10 cellular contexts compared by ENCODE assay signal in genomic region chr9:73270967-73271722, GRCh38.
DNase-seq lines count a peak whose midpoint lies in the region; ATAC-seq and TF ChIP-seq lines count a peak whose summit lies in the region.
"Had no signal": no experiment of that assay in that cellular context is flagged by ENCODE, and none has a peak within 500 bp of the region (broad histone marks: within the 10 kb centered on the region; RNA-seq: fewer than 3 reads in every experiment).

No MANE protein-coding gene starts in this region.

- H3K9ac ChIP-seq in BLaER1 treated with 17β-estradiol and CSF1 and Interleukin-3, amounts not matched to agents 10 nM and 100 nM = no peak overlapping the region

- DNase-seq in OCI-M2 (lab: John Stamatoyannopoulos, UW; ENCODE audit: unreplicated experiment) (peak; percentile 9), glomerular visceral epithelial cell (ENCODE audit: extremely low spot score) (peak; percentile 80)
- DNase-seq in CD8-positive, alpha-beta T cell = no peak
- DNase-seq in stimulated activated naive CD4-positive, alpha-beta T cell treated with Interleukin-2 at 50 U/mL for 16 hours (lab: John Stamatoyannopoulos, UW) = no peak
- DNase-seq in CD4-positive, alpha-beta T cell = no peak
- DNase-seq: activated CD4-positive, CD25-positive, alpha-beta regulatory T cell treated with anti-CD3 and anti-CD28 coated beads, Interleukin-2, amount 50 U/mL, for 72 hours; head of caudate nucleus had no signal

- no peak for TF ChIP-seq CTCF in CD8-positive, alpha-beta T cell (IDR thresholded peaks at IDR 0.05)
- no peak for TF ChIP-seq CTCF in CD4-positive, alpha-beta T cell (IDR thresholded peaks at IDR 0.05)

- H3K9me3 ChIP-seq in BLaER1 treated with 17β-estradiol and CSF1 and Interleukin-3, amounts not matched to agents 10 nM and 100 nM (replicated peaks in 1 of 11) = peaks cover 0 to 9% (median 0%) of the 10 kb centered on the region in 11 experiments; a peak in 2 of 22 replicates
- no peaks in the 10 kb centered on the region for H3K9me3 ChIP-seq in CD8-positive, alpha-beta T cell (ENCODE audit: low read length)
- no peaks in the 10 kb centered on the region for H3K9me3 ChIP-seq in CD4-positive, alpha-beta T cell (ENCODE audit: control insufficient read depth, low read length)

- H3K27me3 Mint-ChIP-seq in CD8-positive, alpha-beta T cell (ENCODE audit: low read depth) = peaks cover 5% of the 10 kb centered on the region
- H3K27me3 Mint-ChIP-seq in CD4-positive, alpha-beta T cell = no peaks in the 10 kb centered on the region

- H3K4me3 Mint-ChIP-seq in CD8-positive, alpha-beta T cell = no peak overlapping the region
- no peak overlapping the region for H3K4me3 Mint-ChIP-seq in CD4-positive, alpha-beta T cell

- POLR2A ChIA-PET in CD8-positive, alpha-beta T cell (lab: Charles Lee) = no interaction called here
- POLR2A ChIA-PET in CD4-positive, alpha-beta T cell (lab: Charles Lee) = no interaction called here

- peak overlapping the region in 9 of 11 experiments; percentile 6 to 70 (median 46); a peak in 16 of 22 replicates for H3K4me2 ChIP-seq in BLaER1 treated with 17β-estradiol and CSF1 and Interleukin-3, amounts not matched to agents 10 nM and 100 nM

- H3K36me3 Mint-ChIP-seq in CD8-positive, alpha-beta T cell = no peaks in the 10 kb centered on the region
- no peaks in the 10 kb centered on the region for H3K36me3 Mint-ChIP-seq in CD4-positive, alpha-beta T cell (ENCODE audit: low read depth)

- intact Hi-C loops in CD8-positive, alpha-beta T cell (cut with DNase I, micrococcal nuclease) = loop anchor here in 1 of 2 experiments (10.0 kb wide), 1 partner anchor 64 kb away; no protein-coding TSS in a partner anchor
- intact Hi-C loops in CD4-positive, alpha-beta T cell (cut with DNase I, micrococcal nuclease) = no loop called here

- no peaks in the 10 kb centered on the region for H3K27me3 ChIP-seq in BLaER1 treated with 17β-estradiol and CSF1 and Interleukin-3, amounts not matched to agents 10 nM and 100 nM
- no peaks in the 10 kb centered on the region for H3K27me3 ChIP-seq in CD8-positive, alpha-beta T cell (ENCODE audit: insufficient read depth, low read length)
- H3K27me3 ChIP-seq in CD4-positive, alpha-beta T cell (ENCODE audit: control insufficient read depth, insufficient read depth, low read length) = no peaks in the 10 kb centered on the region

- no peaks in the 10 kb centered on the region for H3K36me3 ChIP-seq in BLaER1 treated with 17β-estradiol and CSF1 and Interleukin-3, amounts not matched to agents 10 nM and 100 nM
- no peaks in the 10 kb centered on the region for H3K36me3 ChIP-seq in CD8-positive, alpha-beta T cell (ENCODE audit: insufficient read depth, low read length)

- H3K4me1 ChIP-seq in BLaER1 treated with 17β-estradiol and CSF1 and Interleukin-3, amounts not matched to agents 10 nM and 100 nM = peaks cover 0 to 38% (median 14%) of the 10 kb centered on the region in 10 experiments; a peak in 14 of 20 replicates
- no peaks in the 10 kb centered on the region for H3K4me1 ChIP-seq in CD8-positive, alpha-beta T cell (ENCODE audit: insufficient read depth, low read length)

- no peak overlapping the region for H3K4me3 ChIP-seq in BLaER1 treated with 17β-estradiol and CSF1 and Interleukin-3, amounts not matched to agents 10 nM and 100 nM
- no peak overlapping the region for H3K4me3 ChIP-seq in CD8-positive, alpha-beta T cell (ENCODE audit: low read depth, low read length)

- H3K27ac ChIP-seq in BLaER1 treated with 17β-estradiol and CSF1 and Interleukin-3, amounts not matched to agents 10 nM and 100 nM = peak overlapping the region in 8 of 11 experiments; percentile 19 to 68 (median 50); a peak in 13 of 22 replicates
- H3K27ac ChIP-seq in CD8-positive, alpha-beta T cell (ENCODE audit: low read depth, low read length) = no peak overlapping the region
- no peak overlapping the region for H3K27ac ChIP-seq in CD4-positive, alpha-beta T cell (ENCODE audit: low read depth, low read length)

- peak; percentile 60 for ATAC-seq in HG02623 (IDR thresholded peaks at IDR 0.05; ENCODE audit: unreplicated experiment)
- no peak for ATAC-seq in CD8-positive, alpha-beta T cell
- ATAC-seq in CD4-positive, alpha-beta T cell (ENCODE audit: poor library complexity) = no peak
- no peak for ATAC-seq in HG03108 (IDR thresholded peaks at IDR 0.05; ENCODE audit: unreplicated experiment)

- H3K4me1 Mint-ChIP-seq in CD8-positive, alpha-beta T cell (ENCODE audit: low read depth) = no peaks in the 10 kb centered on the region
- no peaks in the 10 kb centered on the region for H3K4me1 Mint-ChIP-seq in CD4-positive, alpha-beta T cell (ENCODE audit: low read depth)

- H3K27ac Mint-ChIP-seq in CD8-positive, alpha-beta T cell = no peak overlapping the region
- no peak overlapping the region for H3K27ac Mint-ChIP-seq in CD4-positive, alpha-beta T cell

- no peaks in the 10 kb centered on the region for H3K9me3 Mint-ChIP-seq in CD8-positive, alpha-beta T cell
- H3K9me3 Mint-ChIP-seq in CD4-positive, alpha-beta T cell = no peaks in the 10 kb centered on the region

- CTCF ChIA-PET in CD8-positive, alpha-beta T cell (lab: Charles Lee) = no interaction called here
- CTCF ChIA-PET in CD4-positive, alpha-beta T cell (lab: Charles Lee) = no interaction called here

- H4K20me1 ChIP-seq in BLaER1 treated with 17β-estradiol and CSF1 and Interleukin-3, amounts not matched to agents 10 nM and 100 nM = no peaks in the 10 kb centered on the region

Comparison
In these comparisons a context has a peak if more than half of its experiments do, and no peak if none do; other contexts are left out.
1. H3K27ac ChIP-seq: peak in BLaER1 treated with 17β-estradiol and CSF1 and Interleukin-3, amounts not matched to agents 10 nM and 100 nM (8 of 11); none in CD8-positive, alpha-beta T cell (single experiment) and CD4-positive, alpha-beta T cell (single experiment).
2. DNase-seq: peak in OCI-M2 (single experiment) and glomerular visceral epithelial cell (single experiment); none in CD8-positive, alpha-beta T cell (0 of 7), stimulated activated naive CD4-positive, alpha-beta T cell treated with Interleukin-2 at 50 U/mL for 16 hours (single experiment) and CD4-positive, alpha-beta T cell (0 of 10).